Comparison of ENCODE assay signal across 17 cellular contexts in genomic region chr11:63832336-63832735, GRCh38.
"Had no signal": no experiment of that assay in that cellular context is flagged by ENCODE, and none has a peak within 500 bp of the region (broad histone marks: within the 10 kb centered on the region; RNA-seq: fewer than 3 reads in every experiment).

No MANE protein-coding gene starts in this region.

- DNase-seq: activated CD4-positive, CD25-positive, alpha-beta regulatory T cell treated with anti-CD3 and anti-CD28 coated beads, Interleukin-2, amount 50 U/mL, for 72 hours; activated naive CD4-positive, alpha-beta T cell; activated naive CD8-positive, alpha-beta T cell treated with anti-CD3 and anti-CD28 coated beads, Interleukin-2, amount 10 ng/mL, durations not matched to agents 7 days and 5 days; brain microvascular endothelial cell; effector CD4-positive, alpha-beta T cell; esophagus squamous epithelium; glutamatergic neuron; mesendoderm; occipital lobe; stimulated activated CD4-positive, alpha-beta T cell treated with anti-CD3 and anti-CD28 coated beads, Interleukin-15, amount 100 ng/mL, for 24 hours; stimulated activated CD4-positive, alpha-beta T cell treated with anti-CD3 and anti-CD28 coated beads, Interleukin-4, amount 100 ng/mL, for 1 hour; stimulated activated naive CD4-positive, alpha-beta T cell treated with Interleukin-2 at 50 U/mL for 16 hours; transverse colon had no signal

- H3K27me3 ChIP-seq: brain microvascular endothelial cell, esophagus squamous epithelium, right atrium auricular region, transverse colon had no signal

- H3K4me3 ChIP-seq: coronary artery, esophagus squamous epithelium, right atrium auricular region, skin epidermis, transverse colon had no signal

- ATAC-seq: natural killer cell treated with Interleukin-12 subunit alpha and Interleukin-12 subunit beta and Interleukin-15 and Interleukin-18, amount 100 ng/mL, for 72 hours had no signal

- H3K9me3 ChIP-seq: esophagus squamous epithelium, right atrium auricular region, transverse colon had no signal

- H3K27ac ChIP-seq: brain microvascular endothelial cell, coronary artery, esophagus squamous epithelium, right atrium auricular region, skin epidermis, transverse colon had no signal

- H3K36me3 ChIP-seq: brain microvascular endothelial cell, transverse colon had no signal
